ENCODE assay signal across 21 cellular contexts in genomic region chr5:156093024-156093423, GRCh38.
"Had no signal": no experiment of that assay in that cellular context is flagged by ENCODE, and none has a peak within 500 bp of the region (broad histone marks: within the 10 kb centered on the region; RNA-seq: fewer than 3 reads in every experiment).

No MANE protein-coding gene starts in this region.

- H3K27ac ChIP-seq: colonic mucosa, gastrocnemius medialis, hepatocyte, neural progenitor cell, ovary, prostate gland, right lobe of liver, thoracic aorta had no signal

- DNase-seq: colonic mucosa; dermis blood vessel endothelial cell; effector CD4-positive, alpha-beta T cell; gastrocnemius medialis; glutamatergic neuron; mammary epithelial cell; natural killer cell; ovary; retina; right lobe of liver; stimulated activated CD4-positive, alpha-beta T cell treated with anti-CD3 and anti-CD28 coated beads, Interleukin-4, amount 100 ng/mL, for 1 hour; stimulated activated CD8-positive, alpha-beta memory T cell treated with anti-CD3 and anti-CD28 coated beads, Interleukin-4, amount 100 ng/mL, for 48 hours; stimulated activated naive CD8-positive, alpha-beta T cell treated with anti-CD3 and anti-CD28 coated beads, Interleukin-15, Interleukin-2, amounts not matched to agents 100 U/mL and 50 U/mL, for 24 hours; trophoblast cell had no signal

- H3K9me3 ChIP-seq: colonic mucosa, gastrocnemius medialis, ovary, prostate gland, right lobe of liver, thoracic aorta had no signal

- H3K36me3 Mint-ChIP-seq: neural progenitor cell; stimulated activated effector memory CD8-positive, alpha-beta T cell treated with anti-CD3 and anti-CD28 coated beads, Interleukin-12 subunit alpha, Interleukin-12 subunit beta, amount 100 ng/mL, for 72 hours had no signal

- H3K4me1 ChIP-seq: colonic mucosa, neural progenitor cell, prostate gland, right lobe of liver had no signal

- H3K4me3 Mint-ChIP-seq: natural killer cell; neural progenitor cell; stimulated activated effector memory CD8-positive, alpha-beta T cell treated with anti-CD3 and anti-CD28 coated beads, Interleukin-12 subunit alpha, Interleukin-12 subunit beta, amount 100 ng/mL, for 72 hours had no signal

- ATAC-seq: esophagus mucosa; gastrocnemius medialis; left lobe of liver; natural killer cell; right lobe of liver; stimulated activated effector memory CD8-positive, alpha-beta T cell treated with anti-CD3 and anti-CD28 coated beads, Interleukin-12 subunit alpha, Interleukin-12 subunit beta, amount 100 ng/mL, for 72 hours; stimulated activated naive CD8-positive, alpha-beta T cell treated with anti-CD3 and anti-CD28 coated beads, Interleukin-15, Interleukin-2, amounts not matched to agents 100 U/mL and 50 U/mL, for 24 hours had no signal

- H3K4me1 Mint-ChIP-seq: natural killer cell; stimulated activated effector memory CD8-positive, alpha-beta T cell treated with anti-CD3 and anti-CD28 coated beads, Interleukin-12 subunit alpha, Interleukin-12 subunit beta, amount 100 ng/mL, for 72 hours had no signal

- H3K4me3 ChIP-seq: colonic mucosa, gastrocnemius medialis, hepatocyte, neural progenitor cell, ovary, prostate gland, right lobe of liver, thoracic aorta had no signal

- H3K27me3 ChIP-seq: colonic mucosa, gastrocnemius medialis, hepatocyte, neural progenitor cell, ovary, right lobe of liver had no signal

- H3K27ac Mint-ChIP-seq: natural killer cell; neural progenitor cell; stimulated activated effector memory CD8-positive, alpha-beta T cell treated with anti-CD3 and anti-CD28 coated beads, Interleukin-12 subunit alpha, Interleukin-12 subunit beta, amount 100 ng/mL, for 72 hours had no signal

- H3K36me3 ChIP-seq: colonic mucosa, gastrocnemius medialis, neural progenitor cell, ovary, prostate gland, right lobe of liver, thoracic aorta had no signal
